ENCODE assay signal across 30 cellular contexts in genomic region chr12:129296636-129297035, GRCh38.
"Had no signal": no experiment of that assay in that cellular context is flagged by ENCODE, and none has a peak within 500 bp of the region (broad histone marks: within the 10 kb centered on the region; RNA-seq: fewer than 3 reads in every experiment).

No MANE protein-coding gene starts in this region.

- H3K27ac Mint-ChIP-seq: activated B cell treated with CpG ODN at 0.5 μM for 24 hours; activated CD4-positive, alpha-beta memory T cell treated with anti-CD3 and anti-CD28 coated beads for 36 hours; activated CD4-positive, alpha-beta T cell treated with anti-CD3 and anti-CD28 coated beads, Interleukin-2, amount 10 ng/mL, durations not matched to agents 24 days and 14 days; activated CD8-positive, alpha-beta T cell treated with anti-CD3 and anti-CD28 coated beads for 36 hours; activated naive CD4-positive, alpha-beta T cell treated with anti-CD3 and anti-CD28 coated beads, Interleukin-2, amount 10 ng/mL, durations not matched to agents 7 days and 5 days; activated naive CD4-positive, alpha-beta T cell treated with anti-CD3 and anti-CD28 coated beads, Interleukin-2, amount 50 U/mL, for 24 hours; activated naive CD8-positive, alpha-beta T cell; activated naive CD8-positive, alpha-beta T cell treated with anti-CD3 and anti-CD28 coated beads, Interleukin-2, amount 10 ng/mL, durations not matched to agents 7 days and 5 days; activated naive CD8-positive, alpha-beta T cell treated with anti-CD3 and anti-CD28 coated beads, Interleukin-2, amount 50 U/mL, for 24 hours; activated T-cell treated with anti-CD3 and anti-CD28 coated beads, Interleukin-2, amount 50 U/mL, for 24 hours; activated T-helper 2 cell treated with anti-CD3 and anti-CD28 coated beads, Interferon-gamma antibody, Interleukin-2, Interleukin-4, amounts not matched to agents 10 μg/mL and 5 μg/mL and 100 μg/mL, durations not matched to agents 14 hours and 24 hours and 36 hours; T-cell; T-helper 17 cell had no signal

- H3K4me3 Mint-ChIP-seq: activated B cell treated with CpG ODN at 0.5 μM for 24 hours; activated CD4-positive, alpha-beta memory T cell treated with anti-CD3 and anti-CD28 coated beads for 36 hours; activated CD4-positive, alpha-beta T cell treated with anti-CD3 and anti-CD28 coated beads, Interleukin-2, amount 10 ng/mL, durations not matched to agents 24 days and 14 days; activated CD8-positive, alpha-beta T cell treated with anti-CD3 and anti-CD28 coated beads for 36 hours; activated naive CD4-positive, alpha-beta T cell treated with anti-CD3 and anti-CD28 coated beads, Interleukin-2, amount 10 ng/mL, durations not matched to agents 7 days and 5 days; activated naive CD4-positive, alpha-beta T cell treated with anti-CD3 and anti-CD28 coated beads, Interleukin-2, amount 50 U/mL, for 24 hours; activated naive CD8-positive, alpha-beta T cell; activated naive CD8-positive, alpha-beta T cell treated with anti-CD3 and anti-CD28 coated beads, Interleukin-2, amount 10 ng/mL, durations not matched to agents 7 days and 5 days; activated naive CD8-positive, alpha-beta T cell treated with anti-CD3 and anti-CD28 coated beads, Interleukin-2, amount 50 U/mL, for 24 hours; activated T-cell treated with anti-CD3 and anti-CD28 coated beads, Interleukin-2, amount 50 U/mL, for 24 hours; T-cell; T-helper 17 cell had no signal

- H3K9me3 ChIP-seq: adrenal gland, body of pancreas, breast epithelium had no signal

- H3K36me3 Mint-ChIP-seq: activated CD4-positive, alpha-beta memory T cell treated with anti-CD3 and anti-CD28 coated beads for 36 hours; activated naive CD4-positive, alpha-beta T cell treated with anti-CD3 and anti-CD28 coated beads, Interleukin-2, amount 10 ng/mL, durations not matched to agents 7 days and 5 days; activated naive CD4-positive, alpha-beta T cell treated with anti-CD3 and anti-CD28 coated beads, Interleukin-2, amount 50 U/mL, for 24 hours; activated naive CD8-positive, alpha-beta T cell; activated naive CD8-positive, alpha-beta T cell treated with anti-CD3 and anti-CD28 coated beads, Interleukin-2, amount 10 ng/mL, durations not matched to agents 7 days and 5 days; T-cell had no signal

- H3K27ac ChIP-seq: adrenal gland, body of pancreas, brain microvascular endothelial cell, breast epithelium, VCaP had no signal

- H3K27me3 Mint-ChIP-seq: activated B cell treated with CpG ODN at 0.5 μM for 24 hours; activated CD4-positive, alpha-beta memory T cell treated with anti-CD3 and anti-CD28 coated beads for 36 hours; activated CD4-positive, alpha-beta T cell treated with anti-CD3 and anti-CD28 coated beads, Interleukin-2, amount 10 ng/mL, durations not matched to agents 24 days and 14 days; activated CD8-positive, alpha-beta T cell treated with anti-CD3 and anti-CD28 coated beads for 36 hours; activated naive CD4-positive, alpha-beta T cell treated with anti-CD3 and anti-CD28 coated beads, Interleukin-2, amount 10 ng/mL, durations not matched to agents 7 days and 5 days; activated naive CD4-positive, alpha-beta T cell treated with anti-CD3 and anti-CD28 coated beads, Interleukin-2, amount 50 U/mL, for 24 hours; activated naive CD8-positive, alpha-beta T cell; activated naive CD8-positive, alpha-beta T cell treated with anti-CD3 and anti-CD28 coated beads, Interleukin-2, amount 10 ng/mL, durations not matched to agents 7 days and 5 days; activated naive CD8-positive, alpha-beta T cell treated with anti-CD3 and anti-CD28 coated beads, Interleukin-2, amount 50 U/mL, for 24 hours; activated T-cell treated with anti-CD3 and anti-CD28 coated beads, Interleukin-2, amount 50 U/mL, for 24 hours; T-cell; T-helper 17 cell had no signal

- H3K4me3 ChIP-seq: adrenal gland, body of pancreas, breast epithelium had no signal

- H3K4me1 Mint-ChIP-seq: activated B cell treated with CpG ODN at 0.5 μM for 24 hours; activated CD4-positive, alpha-beta T cell treated with anti-CD3 and anti-CD28 coated beads, Interleukin-2, amount 10 ng/mL, durations not matched to agents 24 days and 14 days; activated naive CD4-positive, alpha-beta T cell treated with anti-CD3 and anti-CD28 coated beads, Interleukin-2, amount 10 ng/mL, durations not matched to agents 7 days and 5 days; activated naive CD4-positive, alpha-beta T cell treated with anti-CD3 and anti-CD28 coated beads, Interleukin-2, amount 50 U/mL, for 24 hours; activated naive CD8-positive, alpha-beta T cell treated with anti-CD3 and anti-CD28 coated beads, Interleukin-2, amount 10 ng/mL, durations not matched to agents 7 days and 5 days; activated naive CD8-positive, alpha-beta T cell treated with anti-CD3 and anti-CD28 coated beads, Interleukin-2, amount 50 U/mL, for 24 hours; T-cell; T-helper 17 cell had no signal

- H3K27me3 ChIP-seq: adrenal gland, body of pancreas, brain microvascular endothelial cell, breast epithelium had no signal

- DNase-seq: activated B cell treated with CpG ODN at 0.5 μM for 24 hours; activated CD4-positive, alpha-beta memory T cell treated with anti-CD3 and anti-CD28 coated beads for 36 hours; activated CD4-positive, alpha-beta T cell treated with anti-CD3 and anti-CD28 coated beads for 4 hours; activated CD4-positive, alpha-beta T cell treated with anti-CD3 and anti-CD28 coated beads, Interleukin-2, amount 10 ng/mL, durations not matched to agents 24 days and 14 days; activated CD4-positive, alpha-beta T cell treated with anti-CD3 and anti-CD28 coated beads, Interleukin-2, amount 50 U/mL, for 1 hour; activated CD4-positive, alpha-beta T cell treated with anti-CD3 and anti-CD28 coated beads, Interleukin-2, amount 50 U/mL, for 4 hours; activated CD4-positive, CD25-positive, alpha-beta regulatory T cell treated with anti-CD3 and anti-CD28 coated beads, Interleukin-2, amount 50 U/mL, for 72 hours; activated CD8-positive, alpha-beta memory T cell treated with anti-CD3 and anti-CD28 coated beads, Interleukin-2, amount 50 U/mL, for 4 hours; activated CD8-positive, alpha-beta T cell treated with anti-CD3 and anti-CD28 coated beads for 36 hours; activated effector memory CD4-positive, alpha-beta T cell treated with Interleukin-2 at 50 U/mL for 16 hours; activated gamma-delta T cell; activated naive CD4-positive, alpha-beta T cell treated with anti-CD3 and anti-CD28 coated beads, Interleukin-2, amount 10 ng/mL, durations not matched to agents 7 days and 5 days; activated naive CD4-positive, alpha-beta T cell treated with Interleukin-2 at 50 U/mL for 16 hours; activated naive CD8-positive, alpha-beta T cell treated with anti-CD3 and anti-CD28 coated beads, Interleukin-2, amount 10 ng/mL, durations not matched to agents 7 days and 5 days; activated naive CD8-positive, alpha-beta T cell treated with anti-CD3 and anti-CD28 coated beads, Interleukin-2, amount 50 U/mL, for 24 hours; activated T-cell treated with anti-CD3 and anti-CD28 coated beads, Interleukin-2, amount 50 U/mL, for 24 hours; activated T-cell treated with anti-CD3 and anti-CD28 coated beads, Interleukin-2, amount 50 U/mL, for 48 hours; adrenal gland; amniotic stem cell; body of pancreas; brain microvascular endothelial cell; central memory CD4-positive, alpha-beta T cell; T-cell; T-helper 17 cell; T-helper 9 cell had no signal

- H3K4me1 ChIP-seq: adrenal gland, body of pancreas, breast epithelium had no signal

- H3K36me3 ChIP-seq: adrenal gland, brain microvascular endothelial cell, breast epithelium had no signal

- ATAC-seq: activated CD8-positive, alpha-beta T cell treated with anti-CD3 and anti-CD28 coated beads for 36 hours; activated naive CD8-positive, alpha-beta T cell treated with anti-CD3 and anti-CD28 coated beads, Interleukin-2, amount 50 U/mL, for 24 hours; body of pancreas; T-cell; T-helper 17 cell had no signal
